Comparison of ENCODE assay signal across 9 cellular contexts in the genomic region with DNA sequence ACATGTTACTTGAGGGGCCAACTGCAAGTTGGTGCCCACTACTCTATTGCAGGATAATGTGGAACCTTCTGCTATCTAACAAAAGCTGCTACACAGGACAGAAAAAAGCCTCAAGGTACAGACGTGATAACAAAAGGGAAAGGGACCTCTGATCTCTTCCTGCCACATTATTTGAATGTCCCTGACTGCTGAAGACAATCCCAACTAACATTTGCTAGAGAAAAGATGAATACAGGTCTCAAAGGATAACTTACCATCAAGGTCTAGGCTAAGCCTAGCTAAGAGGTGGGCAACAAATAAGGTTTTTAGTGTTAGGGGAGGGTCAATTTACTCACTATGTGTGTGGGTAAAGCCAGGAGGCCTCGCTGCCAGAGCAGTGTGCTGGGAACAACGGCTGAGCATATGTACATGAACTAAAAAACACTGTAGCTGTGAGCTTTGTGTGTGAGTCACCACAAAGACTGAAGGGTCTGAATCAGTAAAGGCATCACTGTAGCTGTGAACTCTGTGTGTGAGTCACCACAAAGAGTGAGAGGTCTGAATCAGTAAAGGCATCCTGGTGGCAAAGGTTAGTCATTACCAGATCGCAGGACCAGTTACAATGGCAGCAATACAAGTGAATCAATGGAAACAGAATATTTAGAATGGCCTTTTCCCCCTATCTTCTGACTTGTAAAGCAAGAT.
DNase-seq lines count a peak whose midpoint lies in the region; ATAC-seq and TF ChIP-seq lines count a peak whose summit lies in the region.
"Had no signal": no experiment of that assay in that cellular context is flagged by ENCODE, and none has a peak within 500 bp of the region (broad histone marks: within the 10 kb centered on the region; RNA-seq: fewer than 3 reads in every experiment).

No MANE protein-coding gene starts in this region.

- no peaks in the 10 kb centered on the region for H3K9me3 ChIP-seq in CD4-positive, alpha-beta T cell (ENCODE audit: control insufficient read depth, low read length)
- H3K9me3 ChIP-seq in gastrocnemius medialis, result no peaks in the 10 kb centered on the region

- no peaks in the 10 kb centered on the region for H3K4me1 ChIP-seq in mesendoderm (ENCODE audit: control insufficient read depth, low read depth, low read length)
- H3K4me1 ChIP-seq in gastrocnemius medialis, result no peaks in the 10 kb centered on the region

- H3K27ac Mint-ChIP-seq in CD4-positive, alpha-beta T cell, result no peak overlapping the region
- no peak overlapping the region for H3K27ac Mint-ChIP-seq in activated naive CD4-positive, alpha-beta T cell treated with anti-CD3 and anti-CD28 coated beads, Interleukin-2, amount 10 ng/mL, durations not matched to agents 7 days and 5 days
- H3K27ac Mint-ChIP-seq: immature natural killer cell had no signal

- peaks cover 29% of the 10 kb centered on the region for H3K27me3 Mint-ChIP-seq in CD4-positive, alpha-beta T cell
- peaks cover 18% of the 10 kb centered on the region for H3K27me3 Mint-ChIP-seq in activated naive CD4-positive, alpha-beta T cell treated with anti-CD3 and anti-CD28 coated beads, Interleukin-2, amount 10 ng/mL, durations not matched to agents 7 days and 5 days

- H3K79me1 ChIP-seq in mesendoderm (ENCODE audit: low read length), result no peaks in the 10 kb centered on the region

- no peak overlapping the region for H3K23ac ChIP-seq in mesendoderm (ENCODE audit: low read length)

- no peaks in the 10 kb centered on the region for H3K79me2 ChIP-seq in mesendoderm (ENCODE audit: control insufficient read depth, insufficient read depth, low read length)

- peak; percentile 100 for ATAC-seq in CD4-positive, alpha-beta T cell (ENCODE audit: poor library complexity)
- ATAC-seq in left colon, result no peak
- no peak for ATAC-seq in gastrocnemius medialis
- no peak for ATAC-seq in GM18517 (IDR thresholded peaks at IDR 0.05; ENCODE audit: unreplicated experiment)

- no peak for TF ChIP-seq CTCF in CD4-positive, alpha-beta T cell (IDR thresholded peaks at IDR 0.05)
- TF ChIP-seq CTCF in gastrocnemius medialis (IDR thresholded peaks at IDR 0.05 in 4 of 5, conservative IDR thresholded peaks at IDR 0.05 in 1 of 5), result no peak

- CTCF ChIA-PET in CD4-positive, alpha-beta T cell (lab: Charles Lee), result interaction anchor here (0.8 to 3.1 kb wide), 2 partner anchors 9 to 12 kb away, joined by 4 to 21 read pairs; no protein-coding TSS in a partner anchor
- CTCF ChIA-PET in activated naive CD4-positive, alpha-beta T cell treated with anti-CD3 and anti-CD28 coated beads, Interleukin-2, amount 10 ng/mL, durations not matched to agents 7 days and 5 days (lab: Charles Lee), result interaction anchor here (0.8 to 1.0 kb wide), 3 partner anchors 9 to 278 kb away, joined by 3 to 4 read pairs (median 3); no protein-coding TSS in a partner anchor

- POLR2A ChIA-PET in CD4-positive, alpha-beta T cell (lab: Charles Lee), result interaction anchor here (1.2 kb wide), 1 partner anchor 122 kb away, joined by 3 read pairs; no protein-coding TSS in a partner anchor

- in situ Hi-C loops in gastrocnemius medialis (cut with MboI; ENCODE audit: low sequenced_read_pairs in 4 of 4), result no loop called here

- no peak overlapping the region for H2AK5ac ChIP-seq in mesendoderm (ENCODE audit: low read length)

- H3K56ac ChIP-seq in mesendoderm (ENCODE audit: low read length), result no peak overlapping the region

- WGBS in mesendoderm (ENCODE audit: extremely low coverage, insufficient coverage, low lambda C conversion rate), result no CpG with 5 or more reads among the region's 4 CpGs

- no peaks in the 10 kb centered on the region for H3K36me3 ChIP-seq in H7 (replicated peaks; ENCODE audit: control insufficient read depth, insufficient read depth, low read length)
- H3K36me3 ChIP-seq in mesendoderm (ENCODE audit: control insufficient read depth, insufficient read depth, low read length), result no peaks in the 10 kb centered on the region
- H3K36me3 ChIP-seq in gastrocnemius medialis, result no peaks in the 10 kb centered on the region

- H3K27ac ChIP-seq in CD4-positive, alpha-beta T cell (ENCODE audit: low read depth, low read length), result no peak overlapping the region
- H3K27ac ChIP-seq in mesendoderm (ENCODE audit: low read depth, low read length) (no peak overlapping the region), gastrocnemius medialis (no peak overlapping the region)

- intact Hi-C loops in CD4-positive, alpha-beta T cell (cut with DNase I, micrococcal nuclease), result no loop called here
- intact Hi-C loops in left colon (cut with DNase I, micrococcal nuclease) (no loop called here), gastrocnemius medialis (cut with DNase I; ENCODE audit: low total_unique reads) (no loop called here)

- no peak overlapping the region for H4K5ac ChIP-seq in mesendoderm (ENCODE audit: low read length)

- no peak overlapping the region for H3K18ac ChIP-seq in mesendoderm (ENCODE audit: low read length)

- no peaks in the 10 kb centered on the region for H3K36me3 Mint-ChIP-seq in CD4-positive, alpha-beta T cell (ENCODE audit: low read depth)
- no peaks in the 10 kb centered on the region for H3K36me3 Mint-ChIP-seq in activated naive CD4-positive, alpha-beta T cell treated with anti-CD3 and anti-CD28 coated beads, Interleukin-2, amount 10 ng/mL, durations not matched to agents 7 days and 5 days
- H3K36me3 Mint-ChIP-seq: immature natural killer cell had no signal

- DNase-seq in CD4-positive, alpha-beta T cell, result peak in 5 of 10 experiments; percentile 15 to 36 (median 26)
- DNase-seq in H7, result peak; percentile 31
- DNase-seq in NCI-H460 (ENCODE audit: extremely low read depth, low read depth), result peak; percentile 64
- peak; percentile 33 for DNase-seq in activated naive CD4-positive, alpha-beta T cell treated with anti-CD3 and anti-CD28 coated beads, Interleukin-2, amount 10 ng/mL, durations not matched to agents 7 days and 5 days
- DNase-seq in mesendoderm, result peak; percentile 99
- DNase-seq in left colon, result no peak
- no peak for DNase-seq in gastrocnemius medialis

- H3K4me1 Mint-ChIP-seq in CD4-positive, alpha-beta T cell (ENCODE audit: low read depth), result peaks cover 8% of the 10 kb centered on the region
- peaks cover 10% of the 10 kb centered on the region for H3K4me1 Mint-ChIP-seq in activated naive CD4-positive, alpha-beta T cell treated with anti-CD3 and anti-CD28 coated beads, Interleukin-2, amount 10 ng/mL, durations not matched to agents 7 days and 5 days
- H3K4me1 Mint-ChIP-seq: immature natural killer cell had no signal

- H2BK5ac ChIP-seq in mesendoderm (ENCODE audit: low read length), result no peak overlapping the region

- no peak overlapping the region for H4K8ac ChIP-seq in mesendoderm (ENCODE audit: low read depth, low read length)

- H3K4me3 ChIP-seq in H7 (ENCODE audit: insufficient read depth, low read depth, low read length), result no peak overlapping the region
- no peak overlapping the region for H3K4me3 ChIP-seq in mesendoderm (ENCODE audit: low read length)
- no peak overlapping the region for H3K4me3 ChIP-seq in gastrocnemius medialis

- no peaks in the 10 kb centered on the region for H3K9me3 Mint-ChIP-seq in CD4-positive, alpha-beta T cell
- H3K9me3 Mint-ChIP-seq in activated naive CD4-positive, alpha-beta T cell treated with anti-CD3 and anti-CD28 coated beads, Interleukin-2, amount 10 ng/mL, durations not matched to agents 7 days and 5 days, result no peaks in the 10 kb centered on the region
- H3K9me3 Mint-ChIP-seq: immature natural killer cell had no signal

- no peak for TF ChIP-seq POLR2A in gastrocnemius medialis (IDR thresholded peaks at IDR 0.05)

- H2BK15ac ChIP-seq in mesendoderm (replicated peaks; ENCODE audit: low read depth), result no peak overlapping the region

- no peak overlapping the region for H3K4me2 ChIP-seq in mesendoderm (ENCODE audit: low read length)

- no peak overlapping the region for H3K9ac ChIP-seq in mesendoderm (ENCODE audit: low read length)

- H3K27me3 ChIP-seq in CD4-positive, alpha-beta T cell (ENCODE audit: control insufficient read depth, insufficient read depth, low read length), result peaks cover under 1% of the 10 kb centered on the region
- peaks cover 2% of the 10 kb centered on the region; the same call in 1 of the 2 replicates for H3K27me3 ChIP-seq in H7 (ENCODE audit: control insufficient read depth, insufficient read depth, low read length)
- no peaks in the 10 kb centered on the region for H3K27me3 ChIP-seq in mesendoderm (ENCODE audit: insufficient read depth, low read length, poor library complexity)
- peaks cover 14 to 45% (median 20%) of the 10 kb centered on the region in 3 donors for H3K27me3 ChIP-seq in gastrocnemius medialis

- H2BK120ac ChIP-seq in mesendoderm (ENCODE audit: low read depth, low read length), result no peak overlapping the region

- no peak overlapping the region for H3K4me3 Mint-ChIP-seq in CD4-positive, alpha-beta T cell
- H3K4me3 Mint-ChIP-seq in activated naive CD4-positive, alpha-beta T cell treated with anti-CD3 and anti-CD28 coated beads, Interleukin-2, amount 10 ng/mL, durations not matched to agents 7 days and 5 days, result no peak overlapping the region
- H3K4me3 Mint-ChIP-seq: immature natural killer cell had no signal

- H3K4ac ChIP-seq in mesendoderm (ENCODE audit: low read depth, low read length), result no peak overlapping the region

Comparison
In these comparisons a context has a peak if more than half of its experiments do, and no peak if none do; other contexts are left out.
1. DNase-seq: peak in H7 (single experiment), NCI-H460 (single experiment), activated naive CD4-positive, alpha-beta T cell treated with anti-CD3 and anti-CD28 coated beads, Interleukin-2, amount 10 ng/mL, durations not matched to agents 7 days and 5 days (single experiment) and mesendoderm (single experiment); none in left colon (0 of 2) and gastrocnemius medialis (0 of 2).